ENCODE assay signal across 33 cellular contexts in the genomic region with DNA sequence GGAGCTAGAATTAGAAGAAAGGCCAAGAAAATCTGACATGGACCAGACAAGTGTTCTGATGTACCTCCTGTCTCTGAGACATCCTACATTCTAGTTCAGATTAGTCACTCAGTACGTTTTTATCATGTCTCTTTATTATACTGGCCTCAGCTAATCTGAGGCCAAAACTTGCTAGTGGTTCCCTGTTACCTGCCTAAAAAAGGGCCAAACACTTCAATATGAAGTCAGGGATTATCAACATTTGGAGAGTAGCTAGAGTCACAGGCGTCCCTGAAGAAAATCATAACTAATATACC.
DNase-seq lines count a peak whose midpoint lies in the region; ATAC-seq, FAIRE-seq and TF ChIP-seq lines count a peak whose summit lies in the region.
"Had no signal": no experiment of that assay in that cellular context is flagged by ENCODE, and none has a peak within 500 bp of the region (broad histone marks: within the 10 kb centered on the region; RNA-seq: fewer than 3 reads in every experiment).

No MANE protein-coding gene starts in this region.

- BruUV-seq in Caco-2 (replicated peaks; lab: Mats Ljungman, UMichigan), result no TSS peak

- no peak overlapping the region for H3K4me3 Mint-ChIP-seq in T-helper 2 cell treated with Interferon-gamma antibody and Interleukin-4, amounts not matched to agents 5 μg/mL and 100 μg/mL, for 36 hours
- H3K4me3 Mint-ChIP-seq in Caco-2 (ENCODE audit: unreplicated experiment), result no peak overlapping the region
- H3K4me3 Mint-ChIP-seq: activated naive CD8-positive, alpha-beta T cell; GM23338; naive thymus-derived CD4-positive, alpha-beta T cell; T-cell had no signal

- H2BK15ac ChIP-seq in H1 (ENCODE audit: low read length) (no peak overlapping the region), mesendoderm (replicated peaks; ENCODE audit: low read depth) (no peak overlapping the region)

- H3K23me2 ChIP-seq in H1 (ENCODE audit: low read depth, low read length), result no peaks in the 10 kb centered on the region

- CTCF ChIA-PET in H1 (lab: Charles Lee; ENCODE audit: partially characterized antibody) (interaction anchor here (2.9 kb wide), 1 partner anchor 10 kb away, joined by 12 read pairs; no protein-coding TSS in a partner anchor), Caco-2 (lab: Charles Lee) (no interaction called here)

- no peak overlapping the region for H2BK5ac ChIP-seq in H1 (ENCODE audit: low read depth, low read length)
- H2BK5ac ChIP-seq in mesendoderm (ENCODE audit: low read length), result no peak overlapping the region

- H2BK120ac ChIP-seq in H1 (replicated peaks; ENCODE audit: low read depth, low read length) (no peak overlapping the region), mesendoderm (ENCODE audit: low read depth, low read length) (no peak overlapping the region)

- H3K27me3 ChIP-seq in HUES48 (ENCODE audit: control insufficient read depth, insufficient read depth, low read length), result no peaks in the 10 kb centered on the region
- H3K27me3 ChIP-seq in H1 (replicated peaks in 1 of 4; ENCODE audit: control insufficient read depth in 3 of 4, extremely low read depth in 1 of 4, insufficient read depth in 3 of 4, low read length in 3 of 4), result no peaks in the 10 kb centered on the region
- no peaks in the 10 kb centered on the region for H3K27me3 ChIP-seq in mesendoderm (ENCODE audit: insufficient read depth, low read length, poor library complexity)
- H3K27me3 ChIP-seq in Caco-2 (replicated peaks; ENCODE audit: control insufficient read depth, insufficient read depth, low read length), result no peaks in the 10 kb centered on the region; the same call in 1 of the 2 replicates
- H3K27me3 ChIP-seq: BE2C, right lobe of liver, SJCRH30, tibial nerve had no signal

- no peaks in the 10 kb centered on the region for H3K27me3 Mint-ChIP-seq in T-helper 2 cell treated with Interferon-gamma antibody and Interleukin-4, amounts not matched to agents 5 μg/mL and 100 μg/mL, for 36 hours (ENCODE audit: low read depth)
- H3K27me3 Mint-ChIP-seq in Caco-2 (ENCODE audit: insufficient read depth, unreplicated experiment), result peaks cover 4% of the 10 kb centered on the region
- H3K27me3 Mint-ChIP-seq: activated naive CD8-positive, alpha-beta T cell; naive thymus-derived CD4-positive, alpha-beta T cell; T-cell had no signal

- 100% methylated on average over 2 of the region's 2 CpGs; no CpG with 5 or more reads in 1 of the 2 experiments for WGBS in H1 (ENCODE audit: extremely low coverage in 1 of 2, insufficient coverage in 1 of 2, insufficient read length in 1 of 2, insufficient replicate concordance in 2 of 2, low coverage in 1 of 2, low lambda C conversion rate in 2 of 2, missing lambda C conversion rate in 1 of 2), 2 experiments
- WGBS in mesendoderm (ENCODE audit: extremely low coverage, insufficient coverage, low lambda C conversion rate), result no CpG with 5 or more reads among the region's 2 CpGs

- H3K27ac ChIP-seq in HUES48 (ENCODE audit: low read depth, low read length) (peak overlapping the region; percentile 5), H1 (ENCODE audit: low read depth, low read length) (no peak overlapping the region), mesendoderm (ENCODE audit: low read depth, low read length) (no peak overlapping the region)
- H3K27ac ChIP-seq: left ventricle myocardium inferior, right lobe of liver, SJCRH30, tibial nerve had no signal

- H3K56ac ChIP-seq in H1 (replicated peaks; ENCODE audit: insufficient read length, low read depth, low read length), result no peak overlapping the region
- no peak overlapping the region for H3K56ac ChIP-seq in mesendoderm (ENCODE audit: low read length)

- no peak for TF ChIP-seq EP300 in H1 (IDR thresholded peaks at IDR 0.05; ENCODE audit: borderline replicate concordance in 1 of 2, low read depth in 2 of 2, low read length in 2 of 2)

- H3K36me3 Mint-ChIP-seq in T-helper 2 cell treated with Interferon-gamma antibody and Interleukin-4, amounts not matched to agents 5 μg/mL and 100 μg/mL, for 36 hours (ENCODE audit: low read depth), result no peaks in the 10 kb centered on the region
- no peaks in the 10 kb centered on the region for H3K36me3 Mint-ChIP-seq in Caco-2 (ENCODE audit: insufficient read depth, unreplicated experiment)
- H3K36me3 Mint-ChIP-seq: activated naive CD8-positive, alpha-beta T cell; T-cell had no signal

- H4K20me1 ChIP-seq in H1 (replicated peaks in 1 of 2; ENCODE audit: control insufficient read depth in 1 of 2, insufficient read depth in 2 of 2, low read length in 2 of 2), result no peaks in the 10 kb centered on the region

- no peak overlapping the region for H3K4me3 ChIP-seq in HUES48 (ENCODE audit: low read depth, low read length)
- no peak overlapping the region for H3K4me3 ChIP-seq in H1 (ENCODE audit: extremely low read depth in 1 of 4, insufficient read depth in 2 of 4, low read depth in 3 of 4, low read length in 4 of 4)
- H3K4me3 ChIP-seq in mesendoderm (ENCODE audit: low read length), result no peak overlapping the region
- no peak overlapping the region for H3K4me3 ChIP-seq in Caco-2 (ENCODE audit: low read depth, low read length)
- H3K4me3 ChIP-seq: GM23338, left ventricle myocardium inferior, right lobe of liver, SJCRH30, tibial nerve had no signal

- H4K8ac ChIP-seq in H1 (ENCODE audit: extremely low read depth, insufficient read depth, low read length) (no peak overlapping the region), mesendoderm (ENCODE audit: low read depth, low read length) (no peak overlapping the region)

- no peak for TF ChIP-seq CTCF in H1 (IDR thresholded peaks at IDR 0.05; ENCODE audit: control extremely low read depth in 1 of 3, insufficient read depth in 1 of 3, low read depth in 1 of 3, low read length in 3 of 3)
- TF ChIP-seq CTCF in Caco-2 (IDR thresholded peaks at IDR 0.05; ENCODE audit: insufficient read depth in 1 of 2, low read depth in 1 of 2, low read length in 1 of 2, severe bottlenecking in 1 of 2, unreplicated experiment in 1 of 2), result no peak

- no peak overlapping the region for H2AFZ ChIP-seq in H1 (ENCODE audit: low read length)

- no peak for FAIRE-seq in H1 (lab: Jason Lieb, UNC)
- FAIRE-seq: colon had no signal

- DNase-seq in EH (ENCODE audit: low read depth) (peak; percentile 27), H1 (ENCODE audit: low read depth in 1 of 2, low spot score in 2 of 2) (no peak), mesendoderm (no peak), Caco-2 (no peak), retina (no peak)
- no peak for DNase-seq in T-helper 2 cell treated with Interferon-gamma antibody and Interleukin-4, amounts not matched to agents 5 μg/mL and 100 μg/mL, for 36 hours (ENCODE audit: low spot score)
- DNase-seq: ACHN; activated CD4-positive, alpha-beta T cell treated with anti-CD3 and anti-CD28 coated beads, Interleukin-2, amount 50 U/mL, for 1 hour; activated CD4-positive, CD25-positive, alpha-beta regulatory T cell; activated effector memory CD4-positive, alpha-beta T cell treated with Interleukin-2 at 50 U/mL for 16 hours; activated T-cell treated with anti-CD3 and anti-CD28 coated beads, Interleukin-2, amount 50 U/mL, for 1 hour; anterior cingulate cortex; BE2C; DMS153; glutamatergic neuron; islet precursor cell; left ventricle myocardium inferior; midbrain; naive thymus-derived CD4-positive, alpha-beta T cell; NCI-H146; NCI-H2107; NCI-H69; right lobe of liver; SJCRH30; stimulated activated CD4-positive, alpha-beta T cell treated with anti-CD3 and anti-CD28 coated beads, Interleukin-4, amount 100 ng/mL, for 4 hours; T-cell had no signal

- H3K36me3 ChIP-seq in HUES48 (ENCODE audit: control insufficient read depth, insufficient read depth, low read length) (no peaks in the 10 kb centered on the region), H1 (ENCODE audit: control insufficient read depth in 2 of 4, insufficient read depth in 4 of 4, low read length in 3 of 4) (no peaks in the 10 kb centered on the region), mesendoderm (ENCODE audit: control insufficient read depth, insufficient read depth, low read length) (no peaks in the 10 kb centered on the region), Caco-2 (ENCODE audit: control insufficient read depth, insufficient read depth, low read length) (no peaks in the 10 kb centered on the region)
- H3K36me3 ChIP-seq: BE2C, left ventricle myocardium inferior, right lobe of liver, SJCRH30, tibial nerve had no signal

- no peak overlapping the region for H3K4ac ChIP-seq in H1 (replicated peaks; ENCODE audit: insufficient read length, low read depth, low read length)
- H3K4ac ChIP-seq in mesendoderm (ENCODE audit: low read depth, low read length), result no peak overlapping the region

- intact Hi-C loops in Caco-2 (cut with micrococcal nuclease; ENCODE audit: unreplicated experiment), result no loop called here

- no peak overlapping the region for H3K9ac ChIP-seq in HUES48 (ENCODE audit: low read depth, low read length)
- no peak overlapping the region for H3K9ac ChIP-seq in H1 (replicated peaks in 1 of 4; ENCODE audit: extremely low read depth in 1 of 4, low read depth in 3 of 4, low read length in 3 of 4)
- H3K9ac ChIP-seq in mesendoderm (ENCODE audit: low read length), result no peak overlapping the region

- peaks cover 8% of the 10 kb centered on the region for H3K9me3 Mint-ChIP-seq in T-helper 2 cell treated with Interferon-gamma antibody and Interleukin-4, amounts not matched to agents 5 μg/mL and 100 μg/mL, for 36 hours
- no peaks in the 10 kb centered on the region for H3K9me3 Mint-ChIP-seq in Caco-2 (ENCODE audit: unreplicated experiment)
- H3K9me3 Mint-ChIP-seq: GM23338 had no signal

- no peaks in the 10 kb centered on the region for H3K79me1 ChIP-seq in H1 (ENCODE audit: low read depth, low read length)
- no peaks in the 10 kb centered on the region for H3K79me1 ChIP-seq in mesendoderm (ENCODE audit: low read length)

- no peaks in the 10 kb centered on the region for H3K4me1 Mint-ChIP-seq in T-helper 2 cell treated with Interferon-gamma antibody and Interleukin-4, amounts not matched to agents 5 μg/mL and 100 μg/mL, for 36 hours (ENCODE audit: low read depth)
- no peaks in the 10 kb centered on the region for H3K4me1 Mint-ChIP-seq in Caco-2 (ENCODE audit: low read depth, unreplicated experiment)
- H3K4me1 Mint-ChIP-seq: naive thymus-derived CD4-positive, alpha-beta T cell; T-cell had no signal

- H3K27ac Mint-ChIP-seq in T-helper 2 cell treated with Interferon-gamma antibody and Interleukin-4, amounts not matched to agents 5 μg/mL and 100 μg/mL, for 36 hours, result no peak overlapping the region
- H3K27ac Mint-ChIP-seq in Caco-2 (ENCODE audit: unreplicated experiment), result no peak overlapping the region
- H3K27ac Mint-ChIP-seq: activated naive CD8-positive, alpha-beta T cell; naive thymus-derived CD4-positive, alpha-beta T cell; progenitor cell of endocrine pancreas; T-cell had no signal

- no peak overlapping the region for H2BK12ac ChIP-seq in H1 (ENCODE audit: low read depth, low read length)

- peaks cover 35% of the 10 kb centered on the region for H3K4me1 ChIP-seq in HUES48 (ENCODE audit: control insufficient read depth, insufficient read depth, low read length)
- H3K4me1 ChIP-seq in H1 (replicated peaks in 1 of 4; ENCODE audit: control insufficient read depth in 3 of 4, insufficient read depth in 4 of 4, low read length in 3 of 4), result peaks cover 2 to 6% (median 4%) of the 10 kb centered on the region in 4 experiments; a peak in 5 of 7 replicates
- no peaks in the 10 kb centered on the region for H3K4me1 ChIP-seq in mesendoderm (ENCODE audit: control insufficient read depth, low read depth, low read length)
- H3K4me1 ChIP-seq in Caco-2, result no peaks in the 10 kb centered on the region
- H3K4me1 ChIP-seq: BE2C, left ventricle myocardium inferior, right lobe of liver, SJCRH30 had no signal

- H4K5ac ChIP-seq in H1 (ENCODE audit: insufficient read length, low read depth, low read length), result peak overlapping the region; percentile 4
- no peak overlapping the region for H4K5ac ChIP-seq in mesendoderm (ENCODE audit: low read length)

- H3K79me2 ChIP-seq in H1 (ENCODE audit: control insufficient read depth in 1 of 2, insufficient read depth in 2 of 2, low read length in 2 of 2), result no peaks in the 10 kb centered on the region
- no peaks in the 10 kb centered on the region for H3K79me2 ChIP-seq in mesendoderm (ENCODE audit: control insufficient read depth, insufficient read depth, low read length)

- no peak for TF ChIP-seq RAD21 in H1 (IDR thresholded peaks at IDR 0.05 in 1 of 2, conservative IDR thresholded peaks at IDR 0.05 in 1 of 2; ENCODE audit: low read depth in 2 of 2, low read length in 2 of 2)

- H3K4me2 ChIP-seq in H1 (ENCODE audit: insufficient read depth in 1 of 2, low read depth in 2 of 2, low read length in 2 of 2) (no peak overlapping the region), mesendoderm (ENCODE audit: low read length) (no peak overlapping the region)
- H3K4me2 ChIP-seq: GM23338 had no signal

- H3K18ac ChIP-seq in H1 (ENCODE audit: extremely low read depth, low read length) (no peak overlapping the region), mesendoderm (ENCODE audit: low read length) (no peak overlapping the region)

- POLR2A ChIA-PET in H1 (lab: Charles Lee; ENCODE audit: partially characterized antibody), result no interaction called here
- POLR2A ChIA-PET in Caco-2 (lab: Charles Lee), result no interaction called here

- H4K91ac ChIP-seq in H1 (replicated peaks; ENCODE audit: insufficient read length, low read length), result peak overlapping the region; percentile 8

- no peak overlapping the region for H3K14ac ChIP-seq in H1 (ENCODE audit: insufficient read length)

- ATAC-seq in HG03196 (IDR thresholded peaks at IDR 0.05; ENCODE audit: unreplicated experiment), result no peak
- ATAC-seq: naive thymus-derived CD4-positive, alpha-beta T cell; right lobe of liver; T-cell had no signal

- H3K23ac ChIP-seq in H1 (ENCODE audit: insufficient read length), result no peak overlapping the region
- H3K23ac ChIP-seq in mesendoderm (ENCODE audit: low read length), result no peak overlapping the region

- no peak for TF ChIP-seq POLR2A in H1 (IDR thresholded peaks at IDR 0.05; ENCODE audit: control extremely low read depth in 1 of 2, low read depth in 2 of 2, low read length in 2 of 2)

- no peak overlapping the region for H2BK20ac ChIP-seq in H1 (ENCODE audit: low read length)

- H3K9me3 ChIP-seq in HUES48 (ENCODE audit: control insufficient read depth, insufficient read depth, low read length) (no peaks in the 10 kb centered on the region), H1 (ENCODE audit: insufficient read depth in 2 of 2, low read depth in 1 of 2, low read length in 1 of 2) (no peaks in the 10 kb centered on the region), Caco-2 (no peaks in the 10 kb centered on the region)
- H3K9me3 ChIP-seq: BE2C, left ventricle myocardium inferior, right lobe of liver, SJCRH30, tibial nerve had no signal

- H2AK5ac ChIP-seq in H1 (ENCODE audit: low read depth, low read length) (no peak overlapping the region), mesendoderm (ENCODE audit: low read length) (peak overlapping the region; percentile 18)
